ENCODE assay signal across 22 cellular contexts in genomic region chr11:120820040-120820439, GRCh38.
"Had no signal": no experiment of that assay in that cellular context is flagged by ENCODE, and none has a peak within 500 bp of the region (broad histone marks: within the 10 kb centered on the region; RNA-seq: fewer than 3 reads in every experiment).

No MANE protein-coding gene starts in this region.

- ATAC-seq: activated CD8-positive, alpha-beta T cell treated with anti-CD3 and anti-CD28 coated beads, Interleukin-2, amount 10 ng/mL, durations not matched to agents 7 days and 5 days; effector memory CD8-positive, alpha-beta T cell; esophagus mucosa; left cardiac atrium; stimulated activated naive CD8-positive, alpha-beta T cell treated with anti-CD3 and anti-CD28 coated beads, Interleukin-15, Interleukin-2, amounts not matched to agents 100 U/mL and 50 U/mL, for 24 hours had no signal

- H3K27ac ChIP-seq: ascending aorta, colonic mucosa, dorsolateral prefrontal cortex, uterus had no signal

- H3K4me3 ChIP-seq: ascending aorta, colonic mucosa, dorsolateral prefrontal cortex, uterus had no signal

- FAIRE-seq: endothelial cell of umbilical vein, islet of Langerhans had no signal

- H3K27me3 ChIP-seq: ascending aorta, colonic mucosa, dorsolateral prefrontal cortex, uterus had no signal

- DNase-seq: activated CD4-positive, alpha-beta T cell treated with anti-CD3 and anti-CD28 coated beads for 1 hour; activated CD4-positive, alpha-beta T cell treated with anti-CD3 and anti-CD28 coated beads, Interleukin-2, amount 50 U/mL, for 1 hour; activated CD8-positive, alpha-beta T cell treated with anti-CD3 and anti-CD28 coated beads, Interleukin-2, amount 10 ng/mL, durations not matched to agents 7 days and 5 days; activated gamma-delta T cell; colonic mucosa; effector memory CD8-positive, alpha-beta T cell; foreskin melanocyte; glutamatergic neuron; left cardiac atrium; mesendoderm; naive B cell; retina; stimulated activated CD4-positive, alpha-beta T cell treated with anti-CD3 and anti-CD28 coated beads, Interleukin-4, amount 100 ng/mL, for 1 hour; stimulated activated naive CD8-positive, alpha-beta T cell treated with anti-CD3 and anti-CD28 coated beads, Interleukin-15, Interleukin-2, amounts not matched to agents 100 U/mL and 50 U/mL, for 24 hours; T-helper 9 cell; trophoblast cell; uterus had no signal

- H3K36me3 ChIP-seq: ascending aorta, colonic mucosa, uterus had no signal

- H3K4me1 ChIP-seq: ascending aorta, colonic mucosa, uterus had no signal

- H3K9me3 ChIP-seq: ascending aorta, colonic mucosa, uterus had no signal
